In the genomic region with DNA sequence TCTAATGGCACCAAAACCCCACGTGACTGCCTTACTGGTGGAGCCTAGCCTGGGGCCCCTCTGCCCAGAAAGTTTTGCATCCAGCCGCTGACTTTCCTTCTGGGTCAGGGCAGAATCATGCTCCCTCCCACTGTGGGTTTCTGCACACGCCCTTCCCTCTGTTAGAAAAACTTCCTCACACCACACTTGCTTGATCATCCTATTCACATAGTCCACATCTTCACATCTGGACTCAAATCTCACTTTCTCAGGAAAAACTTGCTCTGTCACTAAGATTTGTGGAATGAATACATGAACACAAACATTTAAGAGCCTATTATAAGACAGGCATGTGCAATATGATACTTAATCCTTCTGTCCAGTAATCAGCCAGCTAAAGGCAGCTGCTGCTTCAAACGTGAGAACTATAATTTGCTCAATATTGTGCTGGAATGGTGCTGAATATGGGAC, we compare ENCODE assay signal across 19 cellular contexts.
DNase-seq lines count a peak whose midpoint lies in the region; ATAC-seq, FAIRE-seq and TF ChIP-seq lines count a peak whose summit lies in the region.
"Had no signal": no experiment of that assay in that cellular context is flagged by ENCODE, and none has a peak within 500 bp of the region (broad histone marks: within the 10 kb centered on the region; RNA-seq: fewer than 3 reads in every experiment).

No MANE protein-coding gene starts in this region.

- no peak overlapping the region for H3K4me2 ChIP-seq in GM23338
- no peak overlapping the region for H3K4me2 ChIP-seq in astrocyte (ENCODE audit: low read length)

- H3K27me3 ChIP-seq in GM23338 (ENCODE audit: insufficient read depth) (no peaks in the 10 kb centered on the region), astrocyte (ENCODE audit: insufficient read depth, low read length) (no peaks in the 10 kb centered on the region)
- H3K27me3 ChIP-seq: BE2C, foreskin keratinocyte, MG63 had no signal

- H3K9me3 ChIP-seq in astrocyte (ENCODE audit: insufficient read depth, low read depth, low read length): no peaks in the 10 kb centered on the region
- H3K9me3 ChIP-seq: BE2C, lower lobe of right lung, MG63 had no signal

- H3K9me3 Mint-ChIP-seq in GM23338 (no peaks in the 10 kb centered on the region), astrocyte (ENCODE audit: unreplicated experiment) (no peaks in the 10 kb centered on the region), mesothelial cell of epicardium (no peaks in the 10 kb centered on the region)
- no peaks in the 10 kb centered on the region for H3K9me3 Mint-ChIP-seq in activated CD4-positive, alpha-beta memory T cell treated with anti-CD3 and anti-CD28 coated beads for 36 hours
- H3K9me3 Mint-ChIP-seq: activated T-helper 2 cell treated with anti-CD3 and anti-CD28 coated beads, Interferon-gamma antibody, Interleukin-2, Interleukin-4, amounts not matched to agents 10 μg/mL and 5 μg/mL and 100 μg/mL, durations not matched to agents 14 hours and 24 hours and 36 hours had no signal

- H2AFZ ChIP-seq in GM23338: no peak overlapping the region
- H2AFZ ChIP-seq in astrocyte (ENCODE audit: low read depth, low read length): no peak overlapping the region

- H3K27ac ChIP-seq in GM23338 (ENCODE audit: low read depth) (no peak overlapping the region), astrocyte (ENCODE audit: low read depth, low read length) (no peak overlapping the region)
- H3K27ac ChIP-seq: foreskin keratinocyte, lower lobe of right lung had no signal

- H3K4me1 ChIP-seq in GM23338 (ENCODE audit: insufficient read depth) (peaks cover 11% of the 10 kb centered on the region), astrocyte (ENCODE audit: insufficient read depth, low read length) (no peaks in the 10 kb centered on the region)
- H3K4me1 ChIP-seq: BE2C, foreskin keratinocyte, lower lobe of right lung had no signal

- CTCF ChIA-PET in activated CD4-positive, alpha-beta memory T cell treated with anti-CD3 and anti-CD28 coated beads for 36 hours (lab: Charles Lee): no interaction called here

- H3K27ac Mint-ChIP-seq in GM23338: peak overlapping the region; percentile 30; the same call in 1 of the 2 replicates
- H3K27ac Mint-ChIP-seq in astrocyte (ENCODE audit: unreplicated experiment): no peak overlapping the region
- H3K27ac Mint-ChIP-seq in mesothelial cell of epicardium: peak overlapping the region; percentile 8
- H3K27ac Mint-ChIP-seq in activated CD4-positive, alpha-beta memory T cell treated with anti-CD3 and anti-CD28 coated beads for 36 hours: no peak overlapping the region
- H3K27ac Mint-ChIP-seq: activated T-helper 2 cell treated with anti-CD3 and anti-CD28 coated beads, Interferon-gamma antibody, Interleukin-2, Interleukin-4, amounts not matched to agents 10 μg/mL and 5 μg/mL and 100 μg/mL, durations not matched to agents 14 hours and 24 hours and 36 hours had no signal

- DNase-seq in AG09309 (ENCODE audit: low read depth) (peak; percentile 75), GM23338 (ENCODE audit: low spot score) (no peak), astrocyte (ENCODE audit: low read depth) (peak; percentile 39), mesothelial cell of epicardium (ENCODE audit: low spot score in 2 of 2, unreplicated experiment in 2 of 2) (no peak), midbrain (lab: John Stamatoyannopoulos, UW) (no peak), NOMO-1 treated with dmso at 0.1 percent for 144 hours (lab: John Stamatoyannopoulos, UW; ENCODE audit: unreplicated experiment) (no peak)
- DNase-seq in activated CD4-positive, alpha-beta memory T cell treated with anti-CD3 and anti-CD28 coated beads for 36 hours: no peak
- DNase-seq: activated CD8-positive, alpha-beta memory T cell treated with anti-CD3 and anti-CD28 coated beads for 24 hours; anterior cingulate cortex; BE2C; DND-41; foreskin keratinocyte; lower lobe of right lung; MG63; NCI-H2081; nucleus accumbens had no signal

- H3F3A ChIP-seq in GM23338 (replicated peaks; ENCODE audit: low read depth): no peaks in the 10 kb centered on the region

- H3K36me3 Mint-ChIP-seq in GM23338 (ENCODE audit: low read depth): no peaks in the 10 kb centered on the region
- no peaks in the 10 kb centered on the region for H3K36me3 Mint-ChIP-seq in astrocyte (ENCODE audit: low read depth, unreplicated experiment)
- no peaks in the 10 kb centered on the region for H3K36me3 Mint-ChIP-seq in mesothelial cell of epicardium
- H3K36me3 Mint-ChIP-seq in activated CD4-positive, alpha-beta memory T cell treated with anti-CD3 and anti-CD28 coated beads for 36 hours: no peaks in the 10 kb centered on the region

- H3K4me1 Mint-ChIP-seq in GM23338 (peaks cover 16% of the 10 kb centered on the region), astrocyte (ENCODE audit: low read depth, unreplicated experiment) (peaks cover 17% of the 10 kb centered on the region), mesothelial cell of epicardium (peaks cover 39% of the 10 kb centered on the region)
- no peaks in the 10 kb centered on the region for H3K4me1 Mint-ChIP-seq in activated CD4-positive, alpha-beta memory T cell treated with anti-CD3 and anti-CD28 coated beads for 36 hours (ENCODE audit: low read depth)

- H3K9ac ChIP-seq in astrocyte (ENCODE audit: low read length): no peak overlapping the region

- H3K27me3 Mint-ChIP-seq in GM23338 (ENCODE audit: insufficient read depth, low read depth, poor library complexity) (no peaks in the 10 kb centered on the region), astrocyte (ENCODE audit: low read depth, unreplicated experiment) (no peaks in the 10 kb centered on the region), mesothelial cell of epicardium (ENCODE audit: low read depth) (no peaks in the 10 kb centered on the region)
- H3K27me3 Mint-ChIP-seq in activated CD4-positive, alpha-beta memory T cell treated with anti-CD3 and anti-CD28 coated beads for 36 hours: no peaks in the 10 kb centered on the region

- no peak for TF ChIP-seq CTCF in AG09309 (IDR thresholded peaks at IDR 0.05; ENCODE audit: control insufficient read depth, insufficient read depth, low read depth, low read length, missing control alignments)
- TF ChIP-seq CTCF in GM23338 (conservative IDR thresholded peaks at IDR 0.05; ENCODE audit: low read depth in 2 of 2): no peak
- TF ChIP-seq CTCF in astrocyte (IDR thresholded peaks at IDR 0.05; ENCODE audit: insufficient read depth, low read depth, low read length): no peak
- no peak for TF ChIP-seq CTCF in mesothelial cell of epicardium (IDR thresholded peaks at IDR 0.05; ENCODE audit: unreplicated experiment)

- POLR2A ChIA-PET in activated CD4-positive, alpha-beta memory T cell treated with anti-CD3 and anti-CD28 coated beads for 36 hours (lab: Charles Lee): no interaction called here

- no peaks in the 10 kb centered on the region for H4K20me1 ChIP-seq in GM23338 (replicated peaks; ENCODE audit: insufficient read depth)
- H4K20me1 ChIP-seq in astrocyte (ENCODE audit: insufficient read depth, low read length): no peaks in the 10 kb centered on the region

- ATAC-seq in GM23338: no peak
- no peak for ATAC-seq in GM19324 (IDR thresholded peaks at IDR 0.05; ENCODE audit: low FRiP score, unreplicated experiment)
- ATAC-seq: foreskin keratinocyte, lower lobe of right lung had no signal

- no peaks in the 10 kb centered on the region for H3K9me2 ChIP-seq in GM23338 (ENCODE audit: insufficient read depth)

- FAIRE-seq in astrocyte (lab: Jason Lieb, UNC): no peak
- FAIRE-seq: GM12891 had no signal

- H3K4me3 Mint-ChIP-seq in GM23338: no peak overlapping the region
- peak overlapping the region; percentile 3 for H3K4me3 Mint-ChIP-seq in astrocyte (ENCODE audit: unreplicated experiment)
- no peak overlapping the region for H3K4me3 Mint-ChIP-seq in mesothelial cell of epicardium
- no peak overlapping the region for H3K4me3 Mint-ChIP-seq in activated CD4-positive, alpha-beta memory T cell treated with anti-CD3 and anti-CD28 coated beads for 36 hours

- no peaks in the 10 kb centered on the region for H3K36me3 ChIP-seq in GM23338 (ENCODE audit: insufficient read depth)
- no peaks in the 10 kb centered on the region for H3K36me3 ChIP-seq in astrocyte (ENCODE audit: insufficient read depth, low read length)
- H3K36me3 ChIP-seq: BE2C, lower lobe of right lung, MG63 had no signal

- H3K4me3 ChIP-seq in AG09309 (ENCODE audit: control insufficient read depth, low read depth, low read length): no peak overlapping the region
- H3K4me3 ChIP-seq in GM23338: no peak overlapping the region
- no peak overlapping the region for H3K4me3 ChIP-seq in astrocyte (ENCODE audit: insufficient read depth, low read depth, low read length)
- H3K4me3 ChIP-seq: lower lobe of right lung, MG63 had no signal

- H3K79me2 ChIP-seq in GM23338 (replicated peaks; ENCODE audit: insufficient read depth): no peaks in the 10 kb centered on the region
- H3K79me2 ChIP-seq in astrocyte (ENCODE audit: insufficient read depth, low read length): no peaks in the 10 kb centered on the region

- intact Hi-C loops in activated CD4-positive, alpha-beta memory T cell treated with anti-CD3 and anti-CD28 coated beads for 36 hours (cut with micrococcal nuclease): no loop called here

TF ChIP-seq in GM23338, 12 proteins besides CTCF, POLR2A, EP300 and RAD21 (continues in another document):
- TF ChIP-seq POLR2AphosphoS5 (IDR thresholded peaks at IDR 0.05; ENCODE audit: low read depth) (no peak), ZNF331 (CRISPR knock-in tag; IDR thresholded peaks at IDR 0.05; ENCODE audit: low read depth) (no peak), EZH2 (IDR thresholded peaks at IDR 0.05; ENCODE audit: low read depth, unreplicated experiment) (no peak)
- TF ChIP-seq, protein P1, sequence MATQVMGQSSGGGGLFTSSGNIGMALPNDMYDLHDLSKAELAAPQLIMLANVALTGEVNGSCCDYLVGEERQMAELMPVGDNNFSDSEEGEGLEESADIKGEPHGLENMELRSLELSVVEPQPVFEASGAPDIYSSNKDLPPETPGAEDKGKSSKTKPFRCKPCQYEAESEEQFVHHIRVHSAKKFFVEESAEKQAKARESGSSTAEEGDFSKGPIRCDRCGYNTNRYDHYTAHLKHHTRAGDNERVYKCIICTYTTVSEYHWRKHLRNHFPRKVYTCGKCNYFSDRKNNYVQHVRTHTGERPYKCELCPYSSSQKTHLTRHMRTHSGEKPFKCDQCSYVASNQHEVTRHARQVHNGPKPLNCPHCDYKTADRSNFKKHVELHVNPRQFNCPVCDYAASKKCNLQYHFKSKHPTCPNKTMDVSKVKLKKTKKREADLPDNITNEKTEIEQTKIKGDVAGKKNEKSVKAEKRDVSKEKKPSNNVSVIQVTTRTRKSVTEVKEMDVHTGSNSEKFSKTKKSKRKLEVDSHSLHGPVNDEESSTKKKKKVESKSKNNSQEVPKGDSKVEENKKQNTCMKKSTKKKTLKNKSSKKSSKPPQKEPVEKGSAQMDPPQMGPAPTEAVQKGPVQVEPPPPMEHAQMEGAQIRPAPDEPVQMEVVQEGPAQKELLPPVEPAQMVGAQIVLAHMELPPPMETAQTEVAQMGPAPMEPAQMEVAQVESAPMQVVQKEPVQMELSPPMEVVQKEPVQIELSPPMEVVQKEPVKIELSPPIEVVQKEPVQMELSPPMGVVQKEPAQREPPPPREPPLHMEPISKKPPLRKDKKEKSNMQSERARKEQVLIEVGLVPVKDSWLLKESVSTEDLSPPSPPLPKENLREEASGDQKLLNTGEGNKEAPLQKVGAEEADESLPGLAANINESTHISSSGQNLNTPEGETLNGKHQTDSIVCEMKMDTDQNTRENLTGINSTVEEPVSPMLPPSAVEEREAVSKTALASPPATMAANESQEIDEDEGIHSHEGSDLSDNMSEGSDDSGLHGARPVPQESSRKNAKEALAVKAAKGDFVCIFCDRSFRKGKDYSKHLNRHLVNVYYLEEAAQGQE (IDR thresholded peaks at IDR 0.05; ENCODE audit: unreplicated experiment): no peak

Comparison
In these comparisons a context has a peak if more than half of its experiments do, and no peak if none do; other contexts are left out.
1. DNase-seq: peak in AG09309 (single experiment) and astrocyte (single experiment); none in GM23338 (single experiment), mesothelial cell of epicardium (0 of 2), midbrain (single experiment), NOMO-1 treated with dmso at 0.1 percent for 144 hours (single experiment) and activated CD4-positive, alpha-beta memory T cell treated with anti-CD3 and anti-CD28 coated beads for 36 hours (single experiment).
2. H3K27ac Mint-ChIP-seq: peak in GM23338 (single experiment) and mesothelial cell of epicardium (single experiment); none in astrocyte (single experiment) and activated CD4-positive, alpha-beta memory T cell treated with anti-CD3 and anti-CD28 coated beads for 36 hours (single experiment).